ENCODE assay signal across 20 cellular contexts in genomic region chr4:189497996-189498395, GRCh38.
"Had no signal": no experiment of that assay in that cellular context is flagged by ENCODE, and none has a peak within 500 bp of the region (broad histone marks: within the 10 kb centered on the region; RNA-seq: fewer than 3 reads in every experiment).

No MANE protein-coding gene starts in this region.

- H3K27ac ChIP-seq: colonic mucosa, epithelial cell of prostate, esophagus muscularis mucosa, foreskin keratinocyte, gastroesophageal sphincter, heart left ventricle, hepatocyte, left lung, lower lobe of right lung had no signal

- H3K27me3 ChIP-seq: colonic mucosa, foreskin keratinocyte, hepatocyte, left lung had no signal

- H3K4me2 ChIP-seq: hepatocyte had no signal

- H3K36me3 ChIP-seq: colonic mucosa, esophagus muscularis mucosa, gastroesophageal sphincter, heart left ventricle, left lung, lower lobe of right lung had no signal

- H3K79me2 ChIP-seq: hepatocyte had no signal

- H3K4me1 ChIP-seq: colonic mucosa, esophagus muscularis mucosa, foreskin keratinocyte, gastroesophageal sphincter, heart left ventricle, left lung, lower lobe of right lung had no signal

- ATAC-seq: effector memory CD8-positive, alpha-beta T cell; foreskin keratinocyte; gastroesophageal sphincter; left colon; left lung; left ventricle myocardium superior; lower lobe of right lung; naive thymus-derived CD4-positive, alpha-beta T cell had no signal

- DNase-seq: colonic mucosa; cortex of kidney; effector CD8-positive, alpha-beta T cell; effector memory CD8-positive, alpha-beta T cell; endodermal cell; erythroblast; foreskin keratinocyte; heart left ventricle; hypothalamus; left colon; left lung; left ventricle myocardium superior; lower lobe of right lung; mesenchymal stem cell; midbrain; naive thymus-derived CD4-positive, alpha-beta T cell had no signal

- H3K9me3 ChIP-seq: colonic mucosa, esophagus muscularis mucosa, gastroesophageal sphincter, heart left ventricle, left lung, lower lobe of right lung had no signal

- H3K4me3 ChIP-seq: colonic mucosa, esophagus muscularis mucosa, gastroesophageal sphincter, heart left ventricle, hepatocyte, left lung, lower lobe of right lung had no signal

- H2AFZ ChIP-seq: hepatocyte had no signal
